Comparison of ENCODE assay signal across 8 cellular contexts in the genomic region with DNA sequence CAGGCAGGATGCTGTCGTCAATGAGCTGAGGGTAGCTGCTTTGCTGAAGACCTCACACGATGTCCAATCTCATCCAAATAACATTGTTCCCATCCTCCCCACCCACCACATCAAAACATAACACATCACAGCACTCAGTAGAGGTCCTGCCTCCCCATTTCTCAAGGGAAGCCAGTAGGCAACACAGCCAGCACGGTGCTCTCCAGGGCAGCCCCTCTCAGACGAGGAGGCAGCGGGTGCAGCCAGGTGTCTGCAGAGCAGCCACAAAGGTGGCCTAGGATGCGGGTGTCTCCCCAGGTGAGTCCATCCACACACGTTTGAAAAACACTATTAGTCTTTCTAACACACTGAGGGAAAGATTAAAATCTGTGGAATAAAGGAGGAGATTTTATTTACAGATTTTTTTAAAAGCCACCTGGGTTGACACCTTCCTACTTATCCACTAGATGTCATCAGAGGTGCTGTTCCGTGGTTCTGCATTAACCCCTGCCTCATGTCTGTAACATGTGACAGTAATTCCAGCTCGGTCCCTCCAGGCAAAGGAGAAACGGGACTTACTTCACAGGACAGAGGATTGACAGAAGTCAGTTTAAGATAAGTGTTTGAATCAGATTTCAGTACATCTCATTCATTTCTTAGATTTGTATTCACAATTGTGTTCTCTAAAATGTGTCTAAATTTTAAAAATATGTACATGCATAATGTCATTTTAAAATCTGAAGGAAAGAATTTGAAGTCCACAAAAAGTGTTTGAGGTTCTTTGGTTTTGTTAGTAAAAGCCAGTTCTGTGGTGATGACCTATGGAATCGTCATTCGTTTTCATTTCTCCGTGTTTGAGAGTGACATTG.
DNase-seq lines count a peak whose midpoint lies in the region; ATAC-seq and TF ChIP-seq lines count a peak whose summit lies in the region.

No MANE protein-coding gene starts in this region.

- no peaks in the 10 kb centered on the region for H3K27me3 Mint-ChIP-seq in activated CD4-positive, alpha-beta memory T cell treated with anti-CD3 and anti-CD28 coated beads for 36 hours
- no peaks in the 10 kb centered on the region for H3K27me3 Mint-ChIP-seq in activated CD4-positive, alpha-beta memory T cell treated with anti-CD3 and anti-CD28 coated beads, Interleukin-2, amount 10 ng/mL, durations not matched to agents 7 days and 5 days

- CTCF ChIA-PET in activated CD4-positive, alpha-beta memory T cell treated with anti-CD3 and anti-CD28 coated beads for 36 hours (lab: Charles Lee) = interaction anchor here (0.6 to 1.7 kb wide), 15 partner anchors 9 to 206 kb away, joined by 3 to 7 read pairs (median 4); no protein-coding TSS in a partner anchor
- CTCF ChIA-PET in activated CD4-positive, alpha-beta memory T cell treated with anti-CD3 and anti-CD28 coated beads, Interleukin-2, amount 10 ng/mL, durations not matched to agents 7 days and 5 days (lab: Charles Lee) = interaction anchor here (1.1 to 2.3 kb wide), 6 partner anchors 10 to 165 kb away, joined by 4 to 11 read pairs (median 8); a partner anchor contains a TSS

- H3K27ac Mint-ChIP-seq in activated CD4-positive, alpha-beta memory T cell treated with anti-CD3 and anti-CD28 coated beads for 36 hours = no peak overlapping the region
- H3K27ac Mint-ChIP-seq in activated CD4-positive, alpha-beta memory T cell treated with anti-CD3 and anti-CD28 coated beads, Interleukin-2, amount 10 ng/mL, durations not matched to agents 7 days and 5 days = no peak overlapping the region

- H3K4me3 ChIP-seq in gastroesophageal sphincter (no peak overlapping the region), spleen (no peak overlapping the region), MG63 (no peak overlapping the region)

- peak; percentile 32 for DNase-seq in activated CD4-positive, alpha-beta memory T cell treated with anti-CD3 and anti-CD28 coated beads for 36 hours
- no peak for DNase-seq in activated CD4-positive, alpha-beta memory T cell treated with anti-CD3 and anti-CD28 coated beads, Interleukin-2, amount 10 ng/mL, durations not matched to agents 7 days and 5 days
- DNase-seq in H4 (ENCODE audit: low spot score) (peak; percentile 90), NAMALWA (ENCODE audit: low spot score) (peak; percentile 74), SKM-1 treated with dmso at 0.1 percent for 144 hours (lab: John Stamatoyannopoulos, UW; ENCODE audit: unreplicated experiment) (peak; percentile 7), spleen (no peak), MG63 (no peak)

- H3K9me3 ChIP-seq in gastroesophageal sphincter = no peaks in the 10 kb centered on the region
- no peaks in the 10 kb centered on the region for H3K9me3 ChIP-seq in spleen
- H3K9me3 ChIP-seq in MG63 = no peaks in the 10 kb centered on the region

- 50 to 57% methylated on average over 8 to 10 of the region's 13 CpGs for WGBS in gastroesophageal sphincter (ENCODE audit: low coverage in 1 of 2), 2 donors
- WGBS in spleen, 5 donors = 65 to 72% (median 70%) methylated on average over 13 of the region's 13 CpGs

- H3K36me3 ChIP-seq in gastroesophageal sphincter (peaks cover 0 to 23% of the 10 kb centered on the region in 2 donors), spleen (peaks cover 0 to 21% (median 2%) of the 10 kb centered on the region in 6 donors), MG63 (no peaks in the 10 kb centered on the region)

- TF ChIP-seq EP300 in gastroesophageal sphincter (IDR thresholded peaks at IDR 0.05) = no peak

- TF ChIP-seq POLR2A in gastroesophageal sphincter (IDR thresholded peaks at IDR 0.05) (no peak), spleen (IDR thresholded peaks at IDR 0.05) (no peak)

- H3K27ac ChIP-seq in gastroesophageal sphincter (no peak overlapping the region), spleen (no peak overlapping the region)

- POLR2A ChIA-PET in activated CD4-positive, alpha-beta memory T cell treated with anti-CD3 and anti-CD28 coated beads for 36 hours (lab: Charles Lee) = interaction anchor here (0.5 kb wide), 1 partner anchor 11 kb away, joined by 3 read pairs; no protein-coding TSS in a partner anchor
- POLR2A ChIA-PET in activated CD4-positive, alpha-beta memory T cell treated with anti-CD3 and anti-CD28 coated beads, Interleukin-2, amount 10 ng/mL, durations not matched to agents 7 days and 5 days (lab: Charles Lee) = no interaction called here

- no peak overlapping the region for H3K4me3 Mint-ChIP-seq in activated CD4-positive, alpha-beta memory T cell treated with anti-CD3 and anti-CD28 coated beads for 36 hours
- H3K4me3 Mint-ChIP-seq in activated CD4-positive, alpha-beta memory T cell treated with anti-CD3 and anti-CD28 coated beads, Interleukin-2, amount 10 ng/mL, durations not matched to agents 7 days and 5 days = no peak overlapping the region

- intact Hi-C loops in activated CD4-positive, alpha-beta memory T cell treated with anti-CD3 and anti-CD28 coated beads for 36 hours (cut with micrococcal nuclease) = loop anchor here (1.0 to 5.0 kb wide), 3 partner anchors 84 to 165 kb away; no protein-coding TSS in a partner anchor
- intact Hi-C loops in spleen (cut with DNase I; ENCODE audit: low total_unique reads) = loop anchor here (5.0 kb wide), 1 partner anchor 159 kb away; no protein-coding TSS in a partner anchor

- H3K4me1 ChIP-seq in gastroesophageal sphincter = no peaks in the 10 kb centered on the region
- H3K4me1 ChIP-seq in spleen = peaks cover 0 to 6% (median 0%) of the 10 kb centered on the region in 6 donors

- H3K9me3 Mint-ChIP-seq in activated CD4-positive, alpha-beta memory T cell treated with anti-CD3 and anti-CD28 coated beads for 36 hours = no peaks in the 10 kb centered on the region
- no peaks in the 10 kb centered on the region for H3K9me3 Mint-ChIP-seq in activated CD4-positive, alpha-beta memory T cell treated with anti-CD3 and anti-CD28 coated beads, Interleukin-2, amount 10 ng/mL, durations not matched to agents 7 days and 5 days

- no peaks in the 10 kb centered on the region for H3K36me3 Mint-ChIP-seq in activated CD4-positive, alpha-beta memory T cell treated with anti-CD3 and anti-CD28 coated beads for 36 hours
- H3K36me3 Mint-ChIP-seq in activated CD4-positive, alpha-beta memory T cell treated with anti-CD3 and anti-CD28 coated beads, Interleukin-2, amount 10 ng/mL, durations not matched to agents 7 days and 5 days (ENCODE audit: low read depth) = no peaks in the 10 kb centered on the region

- TF ChIP-seq CTCF in gastroesophageal sphincter (IDR thresholded peaks at IDR 0.05) (peak in 3 of 4 experiments; percentile 7 to 43 (median 29)), spleen (IDR thresholded peaks at IDR 0.05 in 8 of 11, conservative IDR thresholded peaks at IDR 0.05 in 3 of 11) (peak in 7 of 11 experiments; percentile 17 to 47 (median 31))

- peaks cover 28% of the 10 kb centered on the region for H3K4me1 Mint-ChIP-seq in activated CD4-positive, alpha-beta memory T cell treated with anti-CD3 and anti-CD28 coated beads for 36 hours (ENCODE audit: low read depth)
- no peaks in the 10 kb centered on the region for H3K4me1 Mint-ChIP-seq in activated CD4-positive, alpha-beta memory T cell treated with anti-CD3 and anti-CD28 coated beads, Interleukin-2, amount 10 ng/mL, durations not matched to agents 7 days and 5 days

- no peak for ATAC-seq in gastroesophageal sphincter

- H3K27me3 ChIP-seq in gastroesophageal sphincter (no peaks in the 10 kb centered on the region), spleen (replicated peaks in 1 of 7) (no peaks in the 10 kb centered on the region), MG63 (no peaks in the 10 kb centered on the region)

Comparison
In these comparisons a context has a peak if more than half of its experiments do, and no peak if none do; other contexts are left out.
1. DNase-seq: peak in activated CD4-positive, alpha-beta memory T cell treated with anti-CD3 and anti-CD28 coated beads for 36 hours (single experiment), H4 (single experiment), NAMALWA (single experiment) and SKM-1 treated with dmso at 0.1 percent for 144 hours (single experiment); none in activated CD4-positive, alpha-beta memory T cell treated with anti-CD3 and anti-CD28 coated beads, Interleukin-2, amount 10 ng/mL, durations not matched to agents 7 days and 5 days (single experiment), spleen (single experiment) and MG63 (single experiment).